1 cellular context compared by ENCODE assay signal in the genomic region with DNA sequence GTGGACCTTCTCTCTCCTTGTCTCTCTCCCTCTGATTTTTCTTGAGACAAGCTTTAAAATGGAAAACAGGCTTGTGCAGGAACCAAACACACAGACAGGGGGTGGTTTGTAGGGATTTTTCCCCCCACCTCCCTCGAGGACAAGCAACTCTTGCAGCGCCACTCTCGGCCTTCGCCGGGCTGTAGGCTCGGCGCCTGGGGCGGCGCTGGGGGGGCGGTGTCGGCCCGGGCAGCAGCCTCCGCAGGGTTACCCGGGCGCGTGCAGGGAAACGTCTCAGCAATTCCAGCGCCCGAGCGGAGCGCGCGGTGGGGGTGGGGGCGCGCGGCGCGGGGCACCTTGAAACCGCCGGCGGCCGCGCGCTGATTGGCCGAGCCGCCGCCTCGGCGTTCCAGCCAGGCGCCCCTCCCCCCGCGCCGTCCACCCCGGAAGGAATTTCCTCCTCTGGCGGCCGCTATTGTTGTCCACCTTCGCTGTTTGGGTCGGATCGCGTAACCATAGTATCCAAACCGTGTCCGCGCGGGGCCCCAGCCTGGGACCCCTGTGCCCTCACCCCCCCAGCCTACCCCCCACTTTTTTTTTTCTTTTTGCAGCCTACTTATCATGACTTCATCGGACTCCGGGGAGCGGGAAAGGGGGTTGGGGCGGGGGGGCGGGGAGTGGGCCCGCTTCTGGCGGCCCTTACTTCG.
TF ChIP-seq lines count a peak whose summit lies in the region.

No MANE protein-coding gene starts in this region.

TF ChIP-seq in HepG2, 621 proteins besides CTCF, POLR2A, EP300 and RAD21 (continued from another document and continues in another):
- no peak for TF ChIP-seq ZNF407 (CRISPR knock-in tag; IDR thresholded peaks at IDR 0.05; ENCODE audit: not compliant biosample characterization)
- no peak for TF ChIP-seq RFXANK (CRISPR knock-in tag; IDR thresholded peaks at IDR 0.05)
- TF ChIP-seq, protein P1, sequence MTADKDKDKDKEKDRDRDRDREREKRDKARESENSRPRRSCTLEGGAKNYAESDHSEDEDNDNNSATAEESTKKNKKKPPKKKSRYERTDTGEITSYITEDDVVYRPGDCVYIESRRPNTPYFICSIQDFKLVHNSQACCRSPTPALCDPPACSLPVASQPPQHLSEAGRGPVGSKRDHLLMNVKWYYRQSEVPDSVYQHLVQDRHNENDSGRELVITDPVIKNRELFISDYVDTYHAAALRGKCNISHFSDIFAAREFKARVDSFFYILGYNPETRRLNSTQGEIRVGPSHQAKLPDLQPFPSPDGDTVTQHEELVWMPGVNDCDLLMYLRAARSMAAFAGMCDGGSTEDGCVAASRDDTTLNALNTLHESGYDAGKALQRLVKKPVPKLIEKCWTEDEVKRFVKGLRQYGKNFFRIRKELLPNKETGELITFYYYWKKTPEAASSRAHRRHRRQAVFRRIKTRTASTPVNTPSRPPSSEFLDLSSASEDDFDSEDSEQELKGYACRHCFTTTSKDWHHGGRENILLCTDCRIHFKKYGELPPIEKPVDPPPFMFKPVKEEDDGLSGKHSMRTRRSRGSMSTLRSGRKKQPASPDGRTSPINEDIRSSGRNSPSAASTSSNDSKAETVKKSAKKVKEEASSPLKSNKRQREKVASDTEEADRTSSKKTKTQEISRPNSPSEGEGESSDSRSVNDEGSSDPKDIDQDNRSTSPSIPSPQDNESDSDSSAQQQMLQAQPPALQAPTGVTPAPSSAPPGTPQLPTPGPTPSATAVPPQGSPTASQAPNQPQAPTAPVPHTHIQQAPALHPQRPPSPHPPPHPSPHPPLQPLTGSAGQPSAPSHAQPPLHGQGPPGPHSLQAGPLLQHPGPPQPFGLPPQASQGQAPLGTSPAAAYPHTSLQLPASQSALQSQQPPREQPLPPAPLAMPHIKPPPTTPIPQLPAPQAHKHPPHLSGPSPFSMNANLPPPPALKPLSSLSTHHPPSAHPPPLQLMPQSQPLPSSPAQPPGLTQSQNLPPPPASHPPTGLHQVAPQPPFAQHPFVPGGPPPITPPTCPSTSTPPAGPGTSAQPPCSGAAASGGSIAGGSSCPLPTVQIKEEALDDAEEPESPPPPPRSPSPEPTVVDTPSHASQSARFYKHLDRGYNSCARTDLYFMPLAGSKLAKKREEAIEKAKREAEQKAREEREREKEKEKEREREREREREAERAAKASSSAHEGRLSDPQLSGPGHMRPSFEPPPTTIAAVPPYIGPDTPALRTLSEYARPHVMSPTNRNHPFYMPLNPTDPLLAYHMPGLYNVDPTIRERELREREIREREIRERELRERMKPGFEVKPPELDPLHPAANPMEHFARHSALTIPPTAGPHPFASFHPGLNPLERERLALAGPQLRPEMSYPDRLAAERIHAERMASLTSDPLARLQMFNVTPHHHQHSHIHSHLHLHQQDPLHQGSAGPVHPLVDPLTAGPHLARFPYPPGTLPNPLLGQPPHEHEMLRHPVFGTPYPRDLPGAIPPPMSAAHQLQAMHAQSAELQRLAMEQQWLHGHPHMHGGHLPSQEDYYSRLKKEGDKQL (CRISPR knock-in tag; IDR thresholded peaks at IDR 0.05; ENCODE audit: low read depth), result no peak
- TF ChIP-seq NKX3-1 (CRISPR knock-in tag; IDR thresholded peaks at IDR 0.05), result no peak
- TF ChIP-seq HCFC1 (IDR thresholded peaks at IDR 0.05; ENCODE audit: low read depth, low read length), result no peak
- TF ChIP-seq ZNF121 (CRISPR knock-in tag; IDR thresholded peaks at IDR 0.05), result peak; percentile 57; the same call in 1 of the 2 replicates
- TF ChIP-seq, protein P2, sequence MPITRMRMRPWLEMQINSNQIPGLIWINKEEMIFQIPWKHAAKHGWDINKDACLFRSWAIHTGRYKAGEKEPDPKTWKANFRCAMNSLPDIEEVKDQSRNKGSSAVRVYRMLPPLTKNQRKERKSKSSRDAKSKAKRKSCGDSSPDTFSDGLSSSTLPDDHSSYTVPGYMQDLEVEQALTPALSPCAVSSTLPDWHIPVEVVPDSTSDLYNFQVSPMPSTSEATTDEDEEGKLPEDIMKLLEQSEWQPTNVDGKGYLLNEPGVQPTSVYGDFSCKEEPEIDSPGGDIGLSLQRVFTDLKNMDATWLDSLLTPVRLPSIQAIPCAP (CRISPR knock-in tag; IDR thresholded peaks at IDR 0.05; ENCODE audit: low read depth), result no peak
- TF ChIP-seq ZNF552 (CRISPR knock-in tag; IDR thresholded peaks at IDR 0.05; ENCODE audit: borderline replicate concordance), result no peak
- TF ChIP-seq ZNF33A (CRISPR knock-in tag; IDR thresholded peaks at IDR 0.05; ENCODE audit: borderline replicate concordance), result no peak
- no peak for TF ChIP-seq ZNF275 (CRISPR knock-in tag; IDR thresholded peaks at IDR 0.05; ENCODE audit: borderline replicate concordance)
- TF ChIP-seq ZFP36 (IDR thresholded peaks at IDR 0.05; ENCODE audit: borderline replicate concordance, low read depth, low read length, partially characterized antibody), result no peak
- no peak for TF ChIP-seq SATB2 (CRISPR knock-in tag; IDR thresholded peaks at IDR 0.05)
- no peak for TF ChIP-seq AGO2 (optimal IDR thresholded peaks at IDR 0.05; ENCODE audit: low read depth, low read length)
- peak; percentile 77 for TF ChIP-seq ZMYM4 (CRISPR knock-in tag; IDR thresholded peaks at IDR 0.05)
- TF ChIP-seq, protein P3, sequence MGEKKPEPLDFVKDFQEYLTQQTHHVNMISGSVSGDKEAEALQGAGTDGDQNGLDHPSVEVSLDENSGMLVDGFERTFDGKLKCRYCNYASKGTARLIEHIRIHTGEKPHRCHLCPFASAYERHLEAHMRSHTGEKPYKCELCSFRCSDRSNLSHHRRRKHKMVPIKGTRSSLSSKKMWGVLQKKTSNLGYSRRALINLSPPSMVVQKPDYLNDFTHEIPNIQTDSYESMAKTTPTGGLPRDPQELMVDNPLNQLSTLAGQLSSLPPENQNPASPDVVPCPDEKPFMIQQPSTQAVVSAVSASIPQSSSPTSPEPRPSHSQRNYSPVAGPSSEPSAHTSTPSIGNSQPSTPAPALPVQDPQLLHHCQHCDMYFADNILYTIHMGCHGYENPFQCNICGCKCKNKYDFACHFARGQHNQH (CRISPR knock-in tag; IDR thresholded peaks at IDR 0.05), result peak; percentile 34; the same call in 1 of the 2 replicates
- TF ChIP-seq ISX (CRISPR knock-in tag; conservative IDR thresholded peaks at IDR 0.05), result no peak
- no peak for TF ChIP-seq ZNF33B (CRISPR knock-in tag; IDR thresholded peaks at IDR 0.05)
- TF ChIP-seq ZNF639 (CRISPR knock-in tag; conservative IDR thresholded peaks at IDR 0.05), result no peak
- no peak for TF ChIP-seq ZNF784 (CRISPR knock-in tag; IDR thresholded peaks at IDR 0.05; ENCODE audit: borderline replicate concordance)
- no peak for TF ChIP-seq ZNF674 (CRISPR knock-in tag; IDR thresholded peaks at IDR 0.05; ENCODE audit: low read depth)
- 0 out of 2 replicates have a peak, but pooled peaks have one; percentile 66 for TF ChIP-seq PRMT3 (CRISPR knock-in tag; IDR thresholded peaks at IDR 0.05; ENCODE audit: borderline replicate concordance, low read depth)
- TF ChIP-seq ZNF619 (CRISPR knock-in tag; IDR thresholded peaks at IDR 0.05), result no peak
- no peak for TF ChIP-seq U2AF1 (optimal IDR thresholded peaks at IDR 0.05; ENCODE audit: low read depth, low read length)
- TF ChIP-seq ZNF354B (CRISPR knock-in tag; IDR thresholded peaks at IDR 0.05), result no peak
- peak; percentile 21 for TF ChIP-seq MED8 (CRISPR knock-in tag; IDR thresholded peaks at IDR 0.05; ENCODE audit: insufficient replicate concordance)
- no peak for TF ChIP-seq ZNF180 (CRISPR knock-in tag; IDR thresholded peaks at IDR 0.05; ENCODE audit: borderline replicate concordance, low read depth)
- TF ChIP-seq NONO (IDR thresholded peaks at IDR 0.05), result no peak
- peak; percentile 34; the same call in 1 of the 2 replicates for TF ChIP-seq NONO (CRISPR knock-in tag; conservative IDR thresholded peaks at IDR 0.05)
- peak; percentile 69 for TF ChIP-seq SOX13 (IDR thresholded peaks at IDR 0.05)
- peak in 1 of 2 experiments; percentile 85; a peak in 2 of 4 replicates for TF ChIP-seq SOX13 (CRISPR knock-in tag; conservative IDR thresholded peaks at IDR 0.05 in 1 of 2, IDR thresholded peaks at IDR 0.05 in 1 of 2)
- TF ChIP-seq TP53 (CRISPR knock-in tag; conservative IDR thresholded peaks at IDR 0.05), result no peak
- TF ChIP-seq ZNF225 (CRISPR knock-in tag; IDR thresholded peaks at IDR 0.05), result no peak
- TF ChIP-seq TCF7 (IDR thresholded peaks at IDR 0.05; ENCODE audit: low read depth), result peak; percentile 14; the same call in 1 of the 2 replicates
- no peak for TF ChIP-seq HMG20B (CRISPR knock-in tag; conservative IDR thresholded peaks at IDR 0.05)
- TF ChIP-seq, protein P4, sequence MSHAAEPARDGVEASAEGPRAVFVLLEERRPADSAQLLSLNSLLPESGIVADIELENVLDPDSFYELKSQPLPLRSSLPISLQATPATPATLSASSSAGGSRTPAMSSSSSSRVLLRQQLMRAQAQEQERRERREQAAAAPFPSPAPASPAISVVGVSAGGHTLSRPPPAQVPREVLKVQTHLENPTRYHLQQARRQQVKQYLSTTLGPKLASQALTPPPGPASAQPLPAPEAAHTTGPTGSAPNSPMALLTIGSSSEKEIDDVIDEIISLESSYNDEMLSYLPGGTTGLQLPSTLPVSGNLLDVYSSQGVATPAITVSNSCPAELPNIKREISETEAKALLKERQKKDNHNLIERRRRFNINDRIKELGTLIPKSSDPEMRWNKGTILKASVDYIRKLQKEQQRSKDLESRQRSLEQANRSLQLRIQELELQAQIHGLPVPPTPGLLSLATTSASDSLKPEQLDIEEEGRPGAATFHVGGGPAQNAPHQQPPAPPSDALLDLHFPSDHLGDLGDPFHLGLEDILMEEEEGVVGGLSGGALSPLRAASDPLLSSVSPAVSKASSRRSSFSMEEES (CRISPR knock-in tag; IDR thresholded peaks at IDR 0.05), result no peak
